8 cellular contexts compared by ENCODE assay signal in the genomic region with DNA sequence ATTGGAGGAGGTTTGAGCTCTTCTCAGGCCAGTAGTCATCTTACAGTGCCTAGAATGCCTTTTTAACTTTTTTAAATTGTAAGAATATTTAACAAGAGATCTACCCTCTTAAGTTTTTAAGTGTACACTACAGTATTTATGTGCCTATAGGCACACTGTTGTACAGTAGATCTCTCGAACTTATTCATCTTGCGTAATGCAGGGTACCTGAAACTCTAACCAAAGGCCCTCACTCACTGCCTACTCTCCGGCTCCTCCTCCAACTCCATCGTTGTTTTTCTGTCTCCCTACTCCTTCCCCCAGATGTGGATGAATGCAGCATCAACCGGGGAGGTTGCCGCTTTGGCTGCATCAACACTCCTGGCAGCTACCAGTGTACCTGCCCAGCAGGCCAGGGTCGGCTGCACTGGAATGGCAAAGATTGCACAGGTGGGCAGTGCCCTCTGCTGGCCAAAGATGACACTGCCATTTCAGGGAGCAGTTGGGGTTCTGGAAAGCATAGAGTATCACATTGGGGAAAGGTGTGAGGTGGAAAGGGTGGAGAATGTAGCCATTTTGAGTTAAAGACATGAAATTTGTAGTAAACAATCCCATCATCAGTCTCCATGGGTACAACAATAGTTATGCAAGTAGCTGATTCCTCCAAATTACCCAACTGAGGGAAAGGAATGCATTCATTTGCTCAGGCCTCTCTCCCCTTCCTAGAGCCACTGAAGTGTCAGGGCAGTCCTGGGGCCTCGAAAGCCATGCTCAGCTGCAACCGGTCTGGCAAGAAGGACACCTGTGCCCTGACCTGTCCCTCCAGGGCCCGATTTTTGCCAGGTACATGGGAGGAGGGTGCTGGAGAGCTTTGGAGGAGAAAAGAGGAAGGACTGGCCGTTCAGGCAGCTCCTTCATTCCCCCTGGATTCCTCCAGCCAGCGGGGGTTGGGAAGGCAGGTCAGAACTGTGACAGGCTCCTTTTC. TPM values are rescaled to one million over a fixed set of nuclear protein-coding genes. Genes with fewer than 3 reads are reported as not detected.
DNase-seq lines count a peak whose midpoint lies in the region; ATAC-seq, FAIRE-seq and TF ChIP-seq lines count a peak whose summit lies in the region.

No MANE protein-coding gene starts in this region.

- no peak for TF ChIP-seq POLR2A in A549 (IDR thresholded peaks at IDR 0.05; ENCODE audit: low read length)

- no peaks in the 10 kb centered on the region for H3K4me1 ChIP-seq in A549

- no peak overlapping the region for H3K4me3 Mint-ChIP-seq in MCF 10A (ENCODE audit: unreplicated experiment)

- H3K27me3 ChIP-seq in WERI-Rb-1 (ENCODE audit: insufficient read depth, low read depth, severe bottlenecking): no peaks in the 10 kb centered on the region

- H3K36me3 Mint-ChIP-seq in MCF 10A (ENCODE audit: insufficient read depth, unreplicated experiment): no peaks in the 10 kb centered on the region

- TF ChIP-seq CTCF in A549 (IDR thresholded peaks at IDR 0.05) (peak; percentile 80), GM13977 (IDR thresholded peaks at IDR 0.05; ENCODE audit: extremely low read depth, insufficient read depth, missing control alignments) (peak; percentile 96), WERI-Rb-1 (IDR thresholded peaks at IDR 0.05; ENCODE audit: low read depth, low read length) (peak; percentile 99), MCF 10A (IDR thresholded peaks at IDR 0.05; ENCODE audit: unreplicated experiment) (peak; percentile 97)

- in situ Hi-C loops in GM13977 (cut with MboI; ENCODE audit: low pct_unique_long_range_greater_than_20kb, low sequenced_read_pairs, unreplicated experiment): no loop called here

- no peaks in the 10 kb centered on the region for H3K27me3 Mint-ChIP-seq in MCF 10A (ENCODE audit: insufficient read depth, unreplicated experiment)

- WGBS in A549 (ENCODE audit: missing lambda C conversion rate): 48% methylated on average over 10 of the region's 12 CpGs

- peak; percentile 91 to 92 for ATAC-seq in A549
- ATAC-seq in GM18511 (IDR thresholded peaks at IDR 0.05; ENCODE audit: unreplicated experiment): no peak

- peak; percentile 83 to 84 for TF ChIP-seq RAD21 in A549 (conservative IDR thresholded peaks at IDR 0.05 in 1 of 2, IDR thresholded peaks at IDR 0.05 in 1 of 2)

- peak overlapping the region; percentile 73 for H3K27ac Mint-ChIP-seq in MCF 10A (ENCODE audit: low read depth, unreplicated experiment)

- TF ChIP-seq EP300 in A549 (IDR thresholded peaks at IDR 0.05): no peak

- BruUV-seq in MCF 10A (replicated peaks; lab: Mats Ljungman, UMichigan): no TSS peak

- peak; percentile 48 to 80 for DNase-seq in A549 (ENCODE audit: low read depth in 1 of 2, low spot score in 1 of 2)
- peak; percentile 88 for DNase-seq in GM13977 (ENCODE audit: low spot score)
- peak; percentile 10 for DNase-seq in NCI-H1694 treated with DMSO at 0.1 percent for 48 hours (lab: John Stamatoyannopoulos, UW)
- peak; percentile 86 for DNase-seq in WERI-Rb-1
- DNase-seq in MCF 10A (ENCODE audit: unreplicated experiment): peak; percentile 75
- peak; percentile 92 for DNase-seq in islet precursor cell
- peak; percentile 51 to 66 (median 61) for DNase-seq in stimulated activated CD4-positive, alpha-beta T cell treated with anti-CD3 and anti-CD28 coated beads, Interleukin-1b, Interleukin-23, amount 100 ng/mL, for 24 hours (ENCODE audit: low read depth in 4 of 4, low spot score in 1 of 4)

- no peak overlapping the region for H3K4me2 ChIP-seq in A549

- H3K9me3 Mint-ChIP-seq in MCF 10A (ENCODE audit: unreplicated experiment): no peaks in the 10 kb centered on the region

- peaks cover 41% of the 10 kb centered on the region for H3K36me3 ChIP-seq in WERI-Rb-1

- FAIRE-seq in A549 (lab: Jason Lieb, UNC): no peak

- intact Hi-C loops in MCF 10A (cut with micrococcal nuclease): loop anchor here (1.0 to 2.0 kb wide), 3 partner anchors 36 to 254 kb away; no protein-coding TSS in a partner anchor

- H3K9me3 ChIP-seq in A549 (no peaks in the 10 kb centered on the region), WERI-Rb-1 (ENCODE audit: severe bottlenecking) (peaks cover under 1% of the 10 kb centered on the region)

- CTCF ChIA-PET in A549 (lab: Yijun Ruan, JAX): interaction anchor here (0.5 to 10.5 kb wide), 52 partner anchors 10 to 786 kb away, joined by 3 to 107 read pairs (median 4); no protein-coding TSS in a partner anchor
- CTCF ChIA-PET in MCF 10A (lab: Yijun Ruan, JAX): interaction anchor here (0.5 to 6.5 kb wide), 52 partner anchors 9 to 1432 kb away, joined by 3 to 91 read pairs (median 4); no protein-coding TSS in a partner anchor

- H3K27ac ChIP-seq in A549 (no peak overlapping the region), WERI-Rb-1 (no peak overlapping the region)

- H3K4me1 Mint-ChIP-seq in MCF 10A (ENCODE audit: insufficient read depth, unreplicated experiment): peaks cover 11% of the 10 kb centered on the region

- H3K4me3 ChIP-seq in A549 (no peak overlapping the region), WERI-Rb-1 (ENCODE audit: low read depth, low read length) (no peak overlapping the region)

- POLR2A ChIA-PET in A549 (lab: Yijun Ruan, JAX) (no interaction called here), MCF 10A (lab: Yijun Ruan, JAX) (interaction anchor here (0.6 kb wide), 1 partner anchor 1196 kb away, joined by 6 read pairs; no protein-coding TSS in a partner anchor)

TF ChIP-seq in A549, 52 proteins besides CTCF, POLR2A, EP300 and RAD21:
- TF ChIP-seq FOSL2 (IDR thresholded peaks at IDR 0.05) (no peak), FOSL2 (CRISPR knock-in tag; IDR thresholded peaks at IDR 0.05) (no peak), SMC3 (IDR thresholded peaks at IDR 0.05) (peak; percentile 74), FOXS1 (CRISPR knock-in tag; IDR thresholded peaks at IDR 0.05) (no peak), MAFK (IDR thresholded peaks at IDR 0.05; ENCODE audit: partially characterized antibody) (no peak), EHF (CRISPR knock-in tag; IDR thresholded peaks at IDR 0.05) (no peak), ZFP36 (IDR thresholded peaks at IDR 0.05; ENCODE audit: borderline replicate concordance, partially characterized antibody) (no peak), NPAS2 (CRISPR knock-in tag; IDR thresholded peaks at IDR 0.05; ENCODE audit: borderline replicate concordance) (no peak), CHD2 (IDR thresholded peaks at IDR 0.05; ENCODE audit: low read length, partially characterized antibody) (no peak), HOXB5 (CRISPR knock-in tag; IDR thresholded peaks at IDR 0.05) (no peak), NR3C1 (IDR thresholded peaks at IDR 0.05) (no peak), KDM1A (IDR thresholded peaks at IDR 0.05; ENCODE audit: low read depth) (no peak), ZSCAN20 (CRISPR knock-in tag; IDR thresholded peaks at IDR 0.05) (no peak), CEBPB (IDR thresholded peaks at IDR 0.05) (peak in 1 of 2 experiments; percentile 55; a peak in 1 of 4 replicates), MAZ (IDR thresholded peaks at IDR 0.05; ENCODE audit: borderline replicate concordance, low read depth, low read length) (no peak), CBX8 (IDR thresholded peaks at IDR 0.05) (no peak)
- TF ChIP-seq, protein P1, sequence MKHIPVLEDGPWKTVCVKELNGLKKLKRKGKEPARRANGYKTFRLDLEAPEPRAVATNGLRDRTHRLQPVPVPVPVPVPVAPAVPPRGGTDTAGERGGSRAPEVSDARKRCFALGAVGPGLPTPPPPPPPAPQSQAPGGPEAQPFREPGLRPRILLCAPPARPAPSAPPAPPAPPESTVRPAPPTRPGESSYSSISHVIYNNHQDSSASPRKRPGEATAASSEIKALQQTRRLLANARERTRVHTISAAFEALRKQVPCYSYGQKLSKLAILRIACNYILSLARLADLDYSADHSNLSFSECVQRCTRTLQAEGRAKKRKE (CRISPR knock-in tag; IDR thresholded peaks at IDR 0.05; ENCODE audit: low read depth): no peak

RNA-seq across cellular contexts. Expression of a gene that starts 18.4 kb away (rescaled TPM):
- polyA plus RNA-seq in A549 (2011; rRNA removed) (7.9 and 12.0 TPM in 2 replicates), A549 (2017; fragmentation: RNase III; extraction: RNeasy Plus Mini Kit Qiagen cat#74134 plus additional on column Dnase treatment) (10.5 to 10.9 TPM (median 10.6 TPM) in 3 replicates)
- 11.0 and 13.3 TPM in 2 replicates for polyA plus RNA-seq in A549 (2012; cell fraction: cytosol; rRNA removed)
- 39.9 and 45.7 TPM in 2 replicates for polyA plus RNA-seq in A549 (2012; cell fraction: nucleus; rRNA removed)
- polyA minus RNA-seq in A549 (2011; rRNA and poly(A)+ RNA removed): 15.1 and 17.7 TPM in 2 replicates
- total RNA-seq in MCF 10A (2022): 28.0 and 28.4 TPM in 2 replicates

RNA-seq across cellular contexts. Expression of a gene that starts 27.4 kb away (rescaled TPM):
- polyA plus RNA-seq in A549 (2011; rRNA removed) (0.06 and 0.09 TPM in 2 replicates), A549 (2017; fragmentation: RNase III; extraction: RNeasy Plus Mini Kit Qiagen cat#74134 plus additional on column Dnase treatment) (0.07 to 0.13 TPM (median 0.09 TPM) in 3 replicates)
- 0.03 and 0.05 TPM in 2 replicates for polyA plus RNA-seq in A549 (2012; cell fraction: cytosol; rRNA removed)
- polyA plus RNA-seq in A549 (2012; cell fraction: nucleus; rRNA removed): 0.11 TPM in 2 replicates
- 0.04 and 0.15 TPM in 2 replicates for polyA minus RNA-seq in A549 (2011; rRNA and poly(A)+ RNA removed)
- not detected in 2 replicates for total RNA-seq in MCF 10A (2022)

RNA-seq across cellular contexts. Expression of a gene that starts 56.5 kb away (rescaled TPM):
- polyA plus RNA-seq in A549 (2011; rRNA removed) (0.05 and 0.13 TPM in 2 replicates), A549 (2017; fragmentation: RNase III; extraction: RNeasy Plus Mini Kit Qiagen cat#74134 plus additional on column Dnase treatment) (0.05 to 0.08 TPM (median 0.07 TPM) in 3 replicates)
- polyA plus RNA-seq in A549 (2012; cell fraction: cytosol; rRNA removed): 0.08 and 0.09 TPM in 2 replicates
- polyA plus RNA-seq in A549 (2012; cell fraction: nucleus; rRNA removed): 0.32 and 0.61 TPM in 2 replicates
- not detected in 2 replicates for polyA minus RNA-seq in A549 (2011; rRNA and poly(A)+ RNA removed)
- total RNA-seq in MCF 10A (2022): 17.8 and 23.1 TPM in 2 replicates

Comparison
In these comparisons a context has a peak if more than half of its experiments do, and no peak if none do; other contexts are left out.
1. DNase-seq: peak in every context shown above with its lines; median percentile 92 in islet precursor cell; 88 in GM13977; 86 in WERI-Rb-1; 75 in MCF 10A; 64 in A549; 61 in stimulated activated CD4-positive, alpha-beta T cell treated with anti-CD3 and anti-CD28 coated beads, Interleukin-1b, Interleukin-23, amount 100 ng/mL, for 24 hours; 10 in NCI-H1694 treated with DMSO at 0.1 percent for 48 hours.